Comparison of ENCODE assay signal across 8 cellular contexts in the genomic region with DNA sequence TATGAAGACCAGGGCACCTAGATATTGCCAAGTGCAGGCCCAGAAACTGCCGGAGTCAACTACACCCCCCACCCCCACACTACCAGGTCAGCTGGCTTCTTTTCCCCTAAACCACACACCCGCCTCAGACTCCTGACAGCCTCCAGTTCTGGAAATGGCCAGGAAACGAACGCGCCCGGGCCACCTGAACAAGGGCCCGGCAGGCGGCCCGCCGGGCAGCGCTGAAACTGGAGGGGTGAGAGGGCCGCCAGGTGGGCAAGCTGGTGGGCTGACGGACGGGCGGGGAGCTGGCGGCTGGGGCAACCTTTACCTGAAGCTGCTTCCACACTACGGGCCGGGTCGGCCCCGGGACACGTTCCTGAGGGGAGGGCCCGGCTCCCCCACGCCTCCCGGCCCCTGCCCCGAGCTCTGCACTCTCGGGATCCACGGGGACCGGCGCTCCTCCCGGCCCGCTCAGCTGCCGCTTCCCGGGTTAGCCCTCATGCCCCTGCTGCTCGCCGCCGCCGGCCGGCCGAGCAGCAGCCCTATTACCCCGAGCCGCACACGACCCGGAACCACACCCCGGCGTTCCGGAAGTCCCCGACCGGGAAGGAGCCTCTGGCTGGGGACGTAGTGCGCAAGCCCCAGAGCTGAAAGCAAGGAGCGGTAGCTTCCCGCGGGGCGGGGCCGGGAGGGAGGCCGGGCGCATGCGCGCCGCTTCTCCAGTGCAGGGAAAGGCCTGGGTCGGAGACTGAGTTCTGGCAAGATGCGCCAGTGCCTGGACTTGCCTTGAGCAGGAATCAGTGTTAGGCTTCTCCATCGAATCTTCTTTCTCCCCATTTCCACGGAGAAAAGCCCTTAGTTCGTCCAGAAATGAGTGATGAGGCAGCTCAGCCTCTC. TPM values are rescaled to one million over a fixed set of nuclear protein-coding genes. Genes with fewer than 3 reads are reported as not detected.
A peak's percentile ranks its signal among the peaks of the same experiment; 100 is the strongest.
DNase-seq lines count a peak whose midpoint lies in the region; ATAC-seq and TF ChIP-seq lines count a peak whose summit lies in the region.

TSS of gene MAPKAP1 (minus strand) at position 548 of the 879 bp plus-strand sequence. CDS start 34,634 bp downstream, outside the sequence.

- ATAC-seq in HG03432 (IDR thresholded peaks at IDR 0.05; ENCODE audit: unreplicated experiment): peak; percentile 94

- DNase-seq in Ammon's horn (ENCODE audit: low spot score): peak; percentile 96
- peak; percentile 96 for DNase-seq in NCI-H460 (ENCODE audit: extremely low read depth, low read depth)
- DNase-seq in activated CD4-positive, CD25-positive, alpha-beta regulatory T cell treated with anti-CD3 and anti-CD28 coated beads, Interleukin-2, amount 50 U/mL, for 72 hours: peak; percentile 96
- DNase-seq in cerebellar cortex (ENCODE audit: low spot score): peak; percentile 96
- DNase-seq in islet precursor cell: peak; percentile 99
- DNase-seq in stimulated activated CD4-positive, alpha-beta T cell treated with anti-CD3 and anti-CD28 coated beads, Interleukin-12 subunit alpha, Interleukin-12 subunit beta, amount 100 ng/mL, for 4 hours: peak; percentile 94

- TF ChIP-seq POLR2A in GM19193 (IDR thresholded peaks at IDR 0.05; ENCODE audit: extremely low read depth, insufficient read depth, insufficient read length): peak; percentile 96

RNA-seq across cellular contexts. Expression of gene MAPKAP1, which starts in this region (rescaled TPM):
- 72.9 and 74.1 TPM in 2 replicates for total RNA-seq in NCI-H460 (2014; rRNA removed; shearing (Covaris generic))
- polyA plus RNA-seq in NCI-H460 (2014; cell fraction: nucleus; rRNA removed): 56.3 and 62.9 TPM in 2 replicates

Comparison
In these comparisons a context has a peak if more than half of its experiments do, and no peak if none do; other contexts are left out.
1. Peak in every context shown above with its lines: DNase-seq and ATAC-seq.